1 cellular context compared by ENCODE assay signal in the genomic region with DNA sequence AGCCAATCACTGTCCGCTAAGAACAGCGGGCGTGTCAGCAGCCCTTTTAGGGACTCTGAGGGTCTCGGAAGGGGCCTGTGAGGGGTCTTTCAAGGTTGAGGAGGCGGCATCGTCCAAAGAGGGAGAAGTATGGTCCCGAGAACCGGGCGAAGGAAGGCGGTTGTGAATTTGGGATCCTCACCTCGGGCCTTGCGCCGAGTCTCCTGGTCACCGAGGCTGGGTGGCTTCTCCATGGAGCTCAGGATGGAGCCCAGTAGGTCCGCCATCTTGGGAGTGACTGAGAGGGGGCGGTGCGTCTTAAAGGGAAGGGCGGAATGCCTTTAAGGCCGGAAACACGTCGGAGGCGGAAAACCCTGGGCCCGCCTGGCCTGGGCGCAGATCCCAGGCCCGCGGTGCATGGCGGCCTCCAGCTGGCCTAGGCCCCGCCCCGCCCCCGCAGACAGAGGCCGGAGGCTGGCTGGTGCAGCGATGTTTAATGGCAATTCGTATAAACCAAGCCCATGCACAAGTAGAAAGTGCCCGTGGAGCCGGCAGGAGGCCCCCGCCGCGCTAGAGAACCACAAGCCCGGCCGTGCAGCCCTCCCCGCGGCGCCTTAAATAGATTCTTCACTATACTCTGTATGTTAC.
TF ChIP-seq lines count a peak whose summit lies in the region.

A gene with protein sequence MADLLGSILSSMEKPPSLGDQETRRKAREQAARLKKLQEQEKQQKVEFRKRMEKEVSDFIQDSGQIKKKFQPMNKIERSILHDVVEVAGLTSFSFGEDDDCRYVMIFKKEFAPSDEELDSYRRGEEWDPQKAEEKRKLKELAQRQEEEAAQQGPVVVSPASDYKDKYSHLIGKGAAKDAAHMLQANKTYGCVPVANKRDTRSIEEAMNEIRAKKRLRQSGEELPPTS (minus strand): TSS at position 279 of the 627 bp plus-strand sequence. CDS start 13 bp downstream, at position 266.

TF ChIP-seq in HepG2, 621 proteins besides CTCF, POLR2A, EP300 and RAD21 (continued from another document and continues in another):
- TF ChIP-seq, protein P1, sequence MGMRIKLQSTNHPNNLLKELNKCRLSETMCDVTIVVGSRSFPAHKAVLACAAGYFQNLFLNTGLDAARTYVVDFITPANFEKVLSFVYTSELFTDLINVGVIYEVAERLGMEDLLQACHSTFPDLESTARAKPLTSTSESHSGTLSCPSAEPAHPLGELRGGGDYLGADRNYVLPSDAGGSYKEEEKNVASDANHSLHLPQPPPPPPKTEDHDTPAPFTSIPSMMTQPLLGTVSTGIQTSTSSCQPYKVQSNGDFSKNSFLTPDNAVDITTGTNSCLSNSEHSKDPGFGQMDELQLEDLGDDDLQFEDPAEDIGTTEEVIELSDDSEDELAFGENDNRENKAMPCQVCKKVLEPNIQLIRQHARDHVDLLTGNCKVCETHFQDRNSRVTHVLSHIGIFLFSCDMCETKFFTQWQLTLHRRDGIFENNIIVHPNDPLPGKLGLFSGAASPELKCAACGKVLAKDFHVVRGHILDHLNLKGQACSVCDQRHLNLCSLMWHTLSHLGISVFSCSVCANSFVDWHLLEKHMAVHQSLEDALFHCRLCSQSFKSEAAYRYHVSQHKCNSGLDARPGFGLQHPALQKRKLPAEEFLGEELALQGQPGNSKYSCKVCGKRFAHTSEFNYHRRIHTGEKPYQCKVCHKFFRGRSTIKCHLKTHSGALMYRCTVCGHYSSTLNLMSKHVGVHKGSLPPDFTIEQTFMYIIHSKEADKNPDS (CRISPR knock-in tag; IDR thresholded peaks at IDR 0.05): no peak
- no peak for TF ChIP-seq CC2D1A (CRISPR knock-in tag; IDR thresholded peaks at IDR 0.05)
- TF ChIP-seq ZNF749 (CRISPR knock-in tag; IDR thresholded peaks at IDR 0.05; ENCODE audit: borderline replicate concordance): 0 out of 2 replicates have a peak, but pooled peaks have one; percentile 41
- TF ChIP-seq ZNF256 (CRISPR knock-in tag; conservative IDR thresholded peaks at IDR 0.05): no peak
- no peak for TF ChIP-seq FLYWCH1 (CRISPR knock-in tag; IDR thresholded peaks at IDR 0.05)
- TF ChIP-seq ZNF891 (CRISPR knock-in tag; IDR thresholded peaks at IDR 0.05): peak; percentile 68
- TF ChIP-seq, protein P2, sequence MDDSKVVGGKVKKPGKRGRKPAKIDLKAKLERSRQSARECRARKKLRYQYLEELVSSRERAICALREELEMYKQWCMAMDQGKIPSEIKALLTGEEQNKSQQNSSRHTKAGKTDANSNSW (CRISPR knock-in tag; IDR thresholded peaks at IDR 0.05; ENCODE audit: borderline replicate concordance): no peak
- no peak for TF ChIP-seq CENPT (CRISPR knock-in tag; IDR thresholded peaks at IDR 0.05; ENCODE audit: low read depth)
- TF ChIP-seq, protein P3, sequence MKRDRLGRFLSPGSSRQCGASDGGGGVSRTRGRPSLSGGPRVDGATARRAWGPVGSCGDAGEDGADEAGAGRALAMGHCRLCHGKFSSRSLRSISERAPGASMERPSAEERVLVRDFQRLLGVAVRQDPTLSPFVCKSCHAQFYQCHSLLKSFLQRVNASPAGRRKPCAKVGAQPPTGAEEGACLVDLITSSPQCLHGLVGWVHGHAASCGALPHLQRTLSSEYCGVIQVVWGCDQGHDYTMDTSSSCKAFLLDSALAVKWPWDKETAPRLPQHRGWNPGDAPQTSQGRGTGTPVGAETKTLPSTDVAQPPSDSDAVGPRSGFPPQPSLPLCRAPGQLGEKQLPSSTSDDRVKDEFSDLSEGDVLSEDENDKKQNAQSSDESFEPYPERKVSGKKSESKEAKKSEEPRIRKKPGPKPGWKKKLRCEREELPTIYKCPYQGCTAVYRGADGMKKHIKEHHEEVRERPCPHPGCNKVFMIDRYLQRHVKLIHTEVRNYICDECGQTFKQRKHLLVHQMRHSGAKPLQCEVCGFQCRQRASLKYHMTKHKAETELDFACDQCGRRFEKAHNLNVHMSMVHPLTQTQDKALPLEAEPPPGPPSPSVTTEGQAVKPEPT (CRISPR knock-in tag; IDR thresholded peaks at IDR 0.05; ENCODE audit: low read depth): no peak
- TF ChIP-seq BRD4 (CRISPR knock-in tag; IDR thresholded peaks at IDR 0.05): peak; percentile 41; the same call in 1 of the 2 replicates
- TF ChIP-seq ZNF329 (CRISPR knock-in tag; IDR thresholded peaks at IDR 0.05; ENCODE audit: low read depth): 0 out of 2 replicates have a peak, but pooled peaks have one; percentile 58
- no peak for TF ChIP-seq FOXJ3 (CRISPR knock-in tag; IDR thresholded peaks at IDR 0.05; ENCODE audit: borderline replicate concordance)
- no peak for TF ChIP-seq ZNF737 (CRISPR knock-in tag; IDR thresholded peaks at IDR 0.05; ENCODE audit: borderline replicate concordance)
- TF ChIP-seq ATRX (CRISPR knock-in tag; IDR thresholded peaks at IDR 0.05; ENCODE audit: borderline replicate concordance): no peak
- peak; percentile 50 for TF ChIP-seq FOSL2 (CRISPR knock-in tag; IDR thresholded peaks at IDR 0.05)
- no peak for TF ChIP-seq HNRNPLL (IDR thresholded peaks at IDR 0.05; ENCODE audit: low read depth, low read length, poor library complexity, severe bottlenecking)
- TF ChIP-seq ZNF589 (CRISPR knock-in tag; conservative IDR thresholded peaks at IDR 0.05): no peak
- peak; percentile 85 for TF ChIP-seq HOXA3 (CRISPR knock-in tag; IDR thresholded peaks at IDR 0.05)
- TF ChIP-seq ARNTL (CRISPR knock-in tag; IDR thresholded peaks at IDR 0.05): no peak
- TF ChIP-seq, protein P4, sequence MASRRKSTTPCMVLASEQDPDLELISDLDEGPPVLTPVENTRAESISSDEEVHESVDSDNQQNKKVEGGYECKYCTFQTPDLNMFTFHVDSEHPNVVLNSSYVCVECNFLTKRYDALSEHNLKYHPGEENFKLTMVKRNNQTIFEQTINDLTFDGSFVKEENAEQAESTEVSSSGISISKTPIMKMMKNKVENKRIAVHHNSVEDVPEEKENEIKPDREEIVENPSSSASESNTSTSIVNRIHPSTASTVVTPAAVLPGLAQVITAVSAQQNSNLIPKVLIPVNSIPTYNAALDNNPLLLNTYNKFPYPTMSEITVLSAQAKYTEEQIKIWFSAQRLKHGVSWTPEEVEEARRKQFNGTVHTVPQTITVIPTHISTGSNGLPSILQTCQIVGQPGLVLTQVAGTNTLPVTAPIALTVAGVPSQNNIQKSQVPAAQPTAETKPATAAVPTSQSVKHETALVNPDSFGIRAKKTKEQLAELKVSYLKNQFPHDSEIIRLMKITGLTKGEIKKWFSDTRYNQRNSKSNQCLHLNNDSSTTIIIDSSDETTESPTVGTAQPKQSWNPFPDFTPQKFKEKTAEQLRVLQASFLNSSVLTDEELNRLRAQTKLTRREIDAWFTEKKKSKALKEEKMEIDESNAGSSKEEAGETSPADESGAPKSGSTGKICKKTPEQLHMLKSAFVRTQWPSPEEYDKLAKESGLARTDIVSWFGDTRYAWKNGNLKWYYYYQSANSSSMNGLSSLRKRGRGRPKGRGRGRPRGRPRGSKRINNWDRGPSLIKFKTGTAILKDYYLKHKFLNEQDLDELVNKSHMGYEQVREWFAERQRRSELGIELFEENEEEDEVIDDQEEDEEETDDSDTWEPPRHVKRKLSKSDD (CRISPR knock-in tag; IDR thresholded peaks at IDR 0.05; ENCODE audit: low read depth): peak; percentile 93
- TF ChIP-seq, protein P5, sequence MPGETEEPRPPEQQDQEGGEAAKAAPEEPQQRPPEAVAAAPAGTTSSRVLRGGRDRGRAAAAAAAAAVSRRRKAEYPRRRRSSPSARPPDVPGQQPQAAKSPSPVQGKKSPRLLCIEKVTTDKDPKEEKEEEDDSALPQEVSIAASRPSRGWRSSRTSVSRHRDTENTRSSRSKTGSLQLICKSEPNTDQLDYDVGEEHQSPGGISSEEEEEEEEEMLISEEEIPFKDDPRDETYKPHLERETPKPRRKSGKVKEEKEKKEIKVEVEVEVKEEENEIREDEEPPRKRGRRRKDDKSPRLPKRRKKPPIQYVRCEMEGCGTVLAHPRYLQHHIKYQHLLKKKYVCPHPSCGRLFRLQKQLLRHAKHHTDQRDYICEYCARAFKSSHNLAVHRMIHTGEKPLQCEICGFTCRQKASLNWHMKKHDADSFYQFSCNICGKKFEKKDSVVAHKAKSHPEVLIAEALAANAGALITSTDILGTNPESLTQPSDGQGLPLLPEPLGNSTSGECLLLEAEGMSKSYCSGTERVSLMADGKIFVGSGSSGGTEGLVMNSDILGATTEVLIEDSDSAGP (CRISPR knock-in tag; IDR thresholded peaks at IDR 0.05; ENCODE audit: borderline replicate concordance): peak; percentile 58
- TF ChIP-seq ATM (IDR thresholded peaks at IDR 0.05; ENCODE audit: borderline replicate concordance): no peak
- TF ChIP-seq, protein P6, sequence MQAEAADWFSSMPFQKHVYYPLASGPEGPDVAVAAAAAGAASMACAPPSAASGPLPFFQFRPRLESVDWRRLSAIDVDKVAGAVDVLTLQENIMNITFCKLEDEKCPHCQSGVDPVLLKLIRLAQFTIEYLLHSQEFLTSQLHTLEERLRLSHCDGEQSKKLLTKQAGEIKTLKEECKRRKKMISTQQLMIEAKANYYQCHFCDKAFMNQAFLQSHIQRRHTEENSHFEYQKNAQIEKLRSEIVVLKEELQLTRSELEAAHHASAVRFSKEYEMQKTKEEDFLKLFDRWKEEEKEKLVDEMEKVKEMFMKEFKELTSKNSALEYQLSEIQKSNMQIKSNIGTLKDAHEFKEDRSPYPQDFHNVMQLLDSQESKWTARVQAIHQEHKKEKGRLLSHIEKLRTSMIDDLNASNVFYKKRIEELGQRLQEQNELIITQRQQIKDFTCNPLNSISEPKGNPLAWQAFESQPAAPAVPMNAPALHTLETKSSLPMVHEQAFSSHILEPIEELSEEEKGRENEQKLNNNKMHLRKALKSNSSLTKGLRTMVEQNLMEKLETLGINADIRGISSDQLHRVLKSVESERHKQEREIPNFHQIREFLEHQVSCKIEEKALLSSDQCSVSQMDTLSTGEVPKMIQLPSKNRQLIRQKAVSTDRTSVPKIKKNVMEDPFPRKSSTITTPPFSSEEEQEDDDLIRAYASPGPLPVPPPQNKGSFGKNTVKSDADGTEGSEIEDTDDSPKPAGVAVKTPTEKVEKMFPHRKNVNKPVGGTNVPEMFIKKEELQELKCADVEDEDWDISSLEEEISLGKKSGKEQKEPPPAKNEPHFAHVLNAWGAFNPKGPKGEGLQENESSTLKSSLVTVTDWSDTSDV (CRISPR knock-in tag; IDR thresholded peaks at IDR 0.05): peak; percentile 62; the same call in 1 of the 2 replicates
- TF ChIP-seq FOXO1 (CRISPR knock-in tag; IDR thresholded peaks at IDR 0.05): no peak
- TF ChIP-seq, protein P7, sequence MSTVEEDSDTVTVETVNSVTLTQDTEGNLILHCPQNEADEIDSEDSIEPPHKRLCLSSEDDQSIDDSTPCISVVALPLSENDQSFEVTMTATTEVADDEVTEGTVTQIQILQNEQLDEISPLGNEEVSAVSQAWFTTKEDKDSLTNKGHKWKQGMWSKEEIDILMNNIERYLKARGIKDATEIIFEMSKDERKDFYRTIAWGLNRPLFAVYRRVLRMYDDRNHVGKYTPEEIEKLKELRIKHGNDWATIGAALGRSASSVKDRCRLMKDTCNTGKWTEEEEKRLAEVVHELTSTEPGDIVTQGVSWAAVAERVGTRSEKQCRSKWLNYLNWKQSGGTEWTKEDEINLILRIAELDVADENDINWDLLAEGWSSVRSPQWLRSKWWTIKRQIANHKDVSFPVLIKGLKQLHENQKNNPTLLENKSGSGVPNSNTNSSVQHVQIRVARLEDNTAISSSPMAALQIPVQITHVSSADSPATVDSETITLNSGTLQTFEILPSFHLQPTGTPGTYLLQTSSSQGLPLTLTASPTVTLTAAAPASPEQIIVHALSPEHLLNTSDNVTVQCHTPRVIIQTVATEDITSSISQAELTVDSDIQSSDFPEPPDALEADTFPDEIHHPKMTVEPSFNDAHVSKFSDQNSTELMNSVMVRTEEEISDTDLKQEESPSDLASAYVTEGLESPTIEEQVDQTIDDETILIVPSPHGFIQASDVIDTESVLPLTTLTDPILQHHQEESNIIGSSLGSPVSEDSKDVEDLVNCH (CRISPR knock-in tag; IDR thresholded peaks at IDR 0.05): no peak
- TF ChIP-seq, protein P8, sequence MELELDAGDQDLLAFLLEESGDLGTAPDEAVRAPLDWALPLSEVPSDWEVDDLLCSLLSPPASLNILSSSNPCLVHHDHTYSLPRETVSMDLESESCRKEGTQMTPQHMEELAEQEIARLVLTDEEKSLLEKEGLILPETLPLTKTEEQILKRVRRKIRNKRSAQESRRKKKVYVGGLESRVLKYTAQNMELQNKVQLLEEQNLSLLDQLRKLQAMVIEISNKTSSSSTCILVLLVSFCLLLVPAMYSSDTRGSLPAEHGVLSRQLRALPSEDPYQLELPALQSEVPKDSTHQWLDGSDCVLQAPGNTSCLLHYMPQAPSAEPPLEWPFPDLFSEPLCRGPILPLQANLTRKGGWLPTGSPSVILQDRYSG (CRISPR knock-in tag; IDR thresholded peaks at IDR 0.05): no peak
- TF ChIP-seq ZFP90 (CRISPR knock-in tag; IDR thresholded peaks at IDR 0.05; ENCODE audit: borderline replicate concordance): no peak
- TF ChIP-seq, protein P9, sequence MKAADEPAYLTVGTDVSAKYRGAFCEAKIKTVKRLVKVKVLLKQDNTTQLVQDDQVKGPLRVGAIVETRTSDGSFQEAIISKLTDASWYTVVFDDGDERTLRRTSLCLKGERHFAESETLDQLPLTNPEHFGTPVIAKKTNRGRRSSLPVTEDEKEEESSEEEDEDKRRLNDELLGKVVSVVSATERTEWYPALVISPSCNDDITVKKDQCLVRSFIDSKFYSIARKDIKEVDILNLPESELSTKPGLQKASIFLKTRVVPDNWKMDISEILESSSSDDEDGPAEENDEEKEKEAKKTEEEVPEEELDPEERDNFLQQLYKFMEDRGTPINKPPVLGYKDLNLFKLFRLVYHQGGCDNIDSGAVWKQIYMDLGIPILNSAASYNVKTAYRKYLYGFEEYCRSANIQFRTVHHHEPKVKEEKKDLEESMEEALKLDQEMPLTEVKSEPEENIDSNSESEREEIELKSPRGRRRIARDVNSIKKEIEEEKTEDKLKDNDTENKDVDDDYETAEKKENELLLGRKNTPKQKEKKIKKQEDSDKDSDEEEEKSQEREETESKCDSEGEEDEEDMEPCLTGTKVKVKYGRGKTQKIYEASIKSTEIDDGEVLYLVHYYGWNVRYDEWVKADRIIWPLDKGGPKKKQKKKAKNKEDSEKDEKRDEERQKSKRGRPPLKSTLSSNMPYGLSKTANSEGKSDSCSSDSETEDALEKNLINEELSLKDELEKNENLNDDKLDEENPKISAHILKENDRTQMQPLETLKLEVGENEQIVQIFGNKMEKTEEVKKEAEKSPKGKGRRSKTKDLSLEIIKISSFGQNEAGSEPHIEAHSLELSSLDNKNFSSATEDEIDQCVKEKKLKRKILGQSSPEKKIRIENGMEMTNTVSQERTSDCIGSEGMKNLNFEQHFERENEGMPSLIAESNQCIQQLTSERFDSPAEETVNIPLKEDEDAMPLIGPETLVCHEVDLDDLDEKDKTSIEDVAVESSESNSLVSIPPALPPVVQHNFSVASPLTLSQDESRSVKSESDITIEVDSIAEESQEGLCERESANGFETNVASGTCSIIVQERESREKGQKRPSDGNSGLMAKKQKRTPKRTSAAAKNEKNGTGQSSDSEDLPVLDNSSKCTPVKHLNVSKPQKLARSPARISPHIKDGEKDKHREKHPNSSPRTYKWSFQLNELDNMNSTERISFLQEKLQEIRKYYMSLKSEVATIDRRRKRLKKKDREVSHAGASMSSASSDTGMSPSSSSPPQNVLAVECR (CRISPR knock-in tag; IDR thresholded peaks at IDR 0.05; ENCODE audit: borderline replicate concordance): peak; percentile 83; the same call in 1 of the 2 replicates
